1 cellular context compared by ENCODE assay signal in genomic region chr12:56007148-56007891, GRCh38.
TF ChIP-seq lines count a peak whose summit lies in the region.

No MANE protein-coding gene starts in this region.

TF ChIP-seq in K562, 482 proteins besides CTCF, POLR2A, EP300 and RAD21 (continued from another document and continues in another):
- peak; percentile 73 for TF ChIP-seq HCFC1 (IDR thresholded peaks at IDR 0.05; ENCODE audit: low read depth, low read length)
- no peak for TF ChIP-seq ARHGAP35 (IDR thresholded peaks at IDR 0.05; ENCODE audit: partially characterized antibody)
- no peak for TF ChIP-seq SIN3B (IDR thresholded peaks at IDR 0.05; ENCODE audit: low read depth)
- peak in 2 of 3 experiments; percentile 84 to 89 for TF ChIP-seq YY1 (IDR thresholded peaks at IDR 0.05; ENCODE audit: borderline replicate concordance in 1 of 3, control insufficient read depth in 1 of 3, extremely low read depth in 1 of 3, insufficient read depth in 3 of 3, insufficient read length in 1 of 3, insufficient replicate concordance in 2 of 3, low read depth in 1 of 3, low read length in 2 of 3)
- TF ChIP-seq GTF3C2 (IDR thresholded peaks at IDR 0.05; ENCODE audit: borderline replicate concordance, extremely low read depth, insufficient read length), result no peak
- no peak for TF ChIP-seq SLC30A9 (CRISPR knock-in tag; IDR thresholded peaks at IDR 0.05)
- TF ChIP-seq ZC3H4 (CRISPR knock-in tag; IDR thresholded peaks at IDR 0.05; ENCODE audit: borderline replicate concordance), result 0 out of 2 replicates have a peak, but pooled peaks have one; percentile 13
- TF ChIP-seq ZNF212 (CRISPR knock-in tag; IDR thresholded peaks at IDR 0.05), result no peak
- TF ChIP-seq SAP30 (IDR thresholded peaks at IDR 0.05; ENCODE audit: borderline replicate concordance, insufficient read depth, low read depth, low read length, poor library complexity, severe bottlenecking), result peak; percentile 40
- TF ChIP-seq CHCHD3 (CRISPR knock-in tag; IDR thresholded peaks at IDR 0.05), result no peak
- TF ChIP-seq RBM14 (IDR thresholded peaks at IDR 0.05; ENCODE audit: borderline replicate concordance, insufficient read depth, low read depth, low read length), result no peak
- TF ChIP-seq SNRNP70 (optimal IDR thresholded peaks at IDR 0.05; ENCODE audit: low read depth, low read length), result no peak
- TF ChIP-seq ZZZ3 (IDR thresholded peaks at IDR 0.05), result no peak
- no peak for TF ChIP-seq ATF1 (CRISPR knock-in tag; IDR thresholded peaks at IDR 0.05)
- TF ChIP-seq ATF1 (tag; IDR thresholded peaks at IDR 0.05), result peak; percentile 46; the same call in 1 of the 2 replicates
- no peak for TF ChIP-seq ARID2 (IDR thresholded peaks at IDR 0.05)
- peak in 1 of 2 experiments; percentile 67; a peak in 1 of 3 replicates for TF ChIP-seq CBX3 (IDR thresholded peaks at IDR 0.05; ENCODE audit: borderline replicate concordance in 1 of 2, low read length in 2 of 2)
- no peak for TF ChIP-seq COPS2 (conservative IDR thresholded peaks at IDR 0.05)
- TF ChIP-seq KDM5B (IDR thresholded peaks at IDR 0.05; ENCODE audit: insufficient replicate concordance, low read depth, low read length), result peak; percentile 29
- TF ChIP-seq CSDE1 (IDR thresholded peaks at IDR 0.05), result no peak
- TF ChIP-seq ZNF121 (CRISPR knock-in tag; conservative IDR thresholded peaks at IDR 0.05), result no peak
- no peak for TF ChIP-seq KDM1A (IDR thresholded peaks at IDR 0.05)
- TF ChIP-seq U2AF1 (optimal IDR thresholded peaks at IDR 0.05; ENCODE audit: low read depth, low read length), result no peak
- TF ChIP-seq STAT6 (CRISPR knock-in tag; IDR thresholded peaks at IDR 0.05), result no peak
- peak; percentile 53; the same call in 1 of the 2 replicates for TF ChIP-seq SOX6 (IDR thresholded peaks at IDR 0.05)
- TF ChIP-seq HNRNPLL (IDR thresholded peaks at IDR 0.05; ENCODE audit: low read depth, low read length, poor library complexity, severe bottlenecking), result peak; percentile 13
- TF ChIP-seq BCLAF1 (IDR thresholded peaks at IDR 0.05; ENCODE audit: borderline replicate concordance in 1 of 2, control insufficient read depth in 1 of 2, low read depth in 2 of 2, low read length in 1 of 2), result 0 out of 4 replicates have a peak, but pooled peaks of 1 of the 2 experiments have one; percentile 41
- peak; percentile 44; the same call in 1 of the 2 replicates for TF ChIP-seq TAF7 (tag; IDR thresholded peaks at IDR 0.05)
- TF ChIP-seq PCBP1 (IDR thresholded peaks at IDR 0.05; ENCODE audit: low read depth, low read length, poor library complexity, severe bottlenecking), result peak; percentile 82
- TF ChIP-seq SIN3A (IDR thresholded peaks at IDR 0.05; ENCODE audit: borderline replicate concordance in 2 of 2, control insufficient read depth in 1 of 2, low read depth in 2 of 2, low read length in 2 of 2), result peak in 1 of 2 experiments; percentile 72; a peak in 3 of 4 replicates
- no peak for TF ChIP-seq ZNF518B (CRISPR knock-in tag; IDR thresholded peaks at IDR 0.05)
- TF ChIP-seq ZBTB34 (CRISPR knock-in tag; IDR thresholded peaks at IDR 0.05), result no peak
- no peak for TF ChIP-seq PPARD (CRISPR knock-in tag; IDR thresholded peaks at IDR 0.05)
- no peak for TF ChIP-seq ZBTB43 (CRISPR knock-in tag; IDR thresholded peaks at IDR 0.05)
- peak; percentile 31; the same call in 1 of the 2 replicates for TF ChIP-seq ZBTB7A (IDR thresholded peaks at IDR 0.05; ENCODE audit: borderline replicate concordance, control insufficient read depth, low read depth, low read length)
- peak; percentile 77 for TF ChIP-seq CHD1 (IDR thresholded peaks at IDR 0.05; ENCODE audit: low read length)
- peak; percentile 34; the same call in 1 of the 2 replicates for TF ChIP-seq CTBP1 (IDR thresholded peaks at IDR 0.05; ENCODE audit: borderline replicate concordance)
- no peak for TF ChIP-seq ZNF778 (CRISPR knock-in tag; IDR thresholded peaks at IDR 0.05)
- peak; percentile 30; the same call in 1 of the 2 replicates for TF ChIP-seq ZBTB9 (CRISPR knock-in tag; IDR thresholded peaks at IDR 0.05)
- TF ChIP-seq SMAD4 (CRISPR knock-in tag; conservative IDR thresholded peaks at IDR 0.05), result peak; percentile 63; the same call in 1 of the 2 replicates
- TF ChIP-seq HOXB6 (CRISPR knock-in tag; IDR thresholded peaks at IDR 0.05; ENCODE audit: borderline replicate concordance), result peak; percentile 18; the same call in 1 of the 2 replicates
- TF ChIP-seq NR2F6 (CRISPR knock-in tag; IDR thresholded peaks at IDR 0.05), result no peak
- no peak for TF ChIP-seq THRB (CRISPR knock-in tag; conservative IDR thresholded peaks at IDR 0.05)
- peak; percentile 37 for TF ChIP-seq TBP (optimal IDR thresholded peaks at IDR 0.05; ENCODE audit: low read depth, low read length)
- TF ChIP-seq TOE1 (IDR thresholded peaks at IDR 0.05; ENCODE audit: borderline replicate concordance), result peak; percentile 68; the same call in 1 of the 2 replicates
- no peak for TF ChIP-seq TOE1 (CRISPR knock-in tag; IDR thresholded peaks at IDR 0.05; ENCODE audit: borderline replicate concordance, low read depth)
